In the genomic region with DNA sequence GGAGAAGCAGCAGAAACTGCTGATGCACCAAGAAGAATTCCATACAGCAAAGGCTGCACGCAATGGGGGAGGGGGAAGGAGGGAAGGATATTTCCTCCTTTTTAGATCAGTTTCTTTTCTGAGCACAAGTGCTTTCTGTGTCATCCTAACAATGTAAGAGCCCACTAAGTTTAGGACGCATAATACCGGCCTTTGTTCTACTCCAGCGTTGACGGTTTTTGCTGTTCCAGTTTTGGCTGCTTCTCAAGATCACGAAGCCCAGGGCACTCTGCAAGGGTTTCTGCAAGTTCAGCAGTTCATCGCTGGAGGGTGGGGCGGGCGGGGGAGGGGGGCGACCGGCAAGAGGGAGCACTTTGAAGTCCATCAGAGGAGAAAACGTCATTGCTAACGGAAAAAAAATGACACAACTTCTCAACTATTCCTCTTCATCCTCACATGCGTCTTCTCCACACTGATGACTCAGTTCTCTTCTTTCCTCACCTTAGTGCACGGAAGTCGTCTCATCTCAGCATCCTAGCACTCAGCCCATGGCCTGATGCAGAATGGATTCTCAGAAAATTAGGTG, we compare ENCODE assay signal across 9 cellular contexts. TPM values are rescaled to one million over a fixed set of nuclear protein-coding genes. Genes with fewer than 3 reads are reported as not detected.
DNase-seq lines count a peak whose midpoint lies in the region; ATAC-seq lines count a peak whose summit lies in the region.
"Had no signal": no experiment of that assay in that cellular context is flagged by ENCODE, and none has a peak within 500 bp of the region (broad histone marks: within the 10 kb centered on the region; RNA-seq: fewer than 3 reads in every experiment).

No MANE protein-coding gene starts in this region.

- intact Hi-C loops in activated CD4-positive, alpha-beta T cell treated with anti-CD3 and anti-CD28 coated beads, Interleukin-2, amount 10 ng/mL, durations not matched to agents 24 days and 14 days (cut with micrococcal nuclease), result no loop called here

- peak overlapping the region; percentile 21 for H3K4me3 Mint-ChIP-seq in activated CD4-positive, alpha-beta T cell treated with anti-CD3 and anti-CD28 coated beads, Interleukin-2, amount 10 ng/mL, durations not matched to agents 24 days and 14 days
- H3K4me3 Mint-ChIP-seq in activated T-cell treated with anti-CD3 and anti-CD28 coated beads, Interleukin-2, amount 50 U/mL, for 24 hours, result no peak overlapping the region
- H3K4me3 Mint-ChIP-seq: B cell had no signal

- H3K9me3 Mint-ChIP-seq in activated CD4-positive, alpha-beta T cell treated with anti-CD3 and anti-CD28 coated beads, Interleukin-2, amount 10 ng/mL, durations not matched to agents 24 days and 14 days, result no peaks in the 10 kb centered on the region
- H3K9me3 Mint-ChIP-seq in activated T-cell treated with anti-CD3 and anti-CD28 coated beads, Interleukin-2, amount 50 U/mL, for 24 hours, result no peaks in the 10 kb centered on the region

- H3K27ac Mint-ChIP-seq in activated CD4-positive, alpha-beta T cell treated with anti-CD3 and anti-CD28 coated beads, Interleukin-2, amount 10 ng/mL, durations not matched to agents 24 days and 14 days, result peak overlapping the region; percentile 18
- H3K27ac Mint-ChIP-seq in activated T-cell treated with anti-CD3 and anti-CD28 coated beads, Interleukin-2, amount 50 U/mL, for 24 hours, result peak overlapping the region; percentile 7
- H3K27ac Mint-ChIP-seq: B cell had no signal

- no peaks in the 10 kb centered on the region for H3K27me3 Mint-ChIP-seq in activated CD4-positive, alpha-beta T cell treated with anti-CD3 and anti-CD28 coated beads, Interleukin-2, amount 10 ng/mL, durations not matched to agents 24 days and 14 days
- no peaks in the 10 kb centered on the region for H3K27me3 Mint-ChIP-seq in activated T-cell treated with anti-CD3 and anti-CD28 coated beads, Interleukin-2, amount 50 U/mL, for 24 hours
- H3K27me3 Mint-ChIP-seq: B cell had no signal

- H3K4me1 Mint-ChIP-seq in activated CD4-positive, alpha-beta T cell treated with anti-CD3 and anti-CD28 coated beads, Interleukin-2, amount 10 ng/mL, durations not matched to agents 24 days and 14 days, result peaks cover 14% of the 10 kb centered on the region
- H3K4me1 Mint-ChIP-seq in activated T-cell treated with anti-CD3 and anti-CD28 coated beads, Interleukin-2, amount 50 U/mL, for 24 hours (ENCODE audit: low read depth), result peaks cover 12% of the 10 kb centered on the region
- H3K4me1 Mint-ChIP-seq: B cell had no signal

- no peak for ATAC-seq in HG02981 (IDR thresholded peaks at IDR 0.05; ENCODE audit: unreplicated experiment)

- peak overlapping the region; percentile 80 for H3K27ac ChIP-seq in substantia nigra (ENCODE audit: low read depth, low read length, poor library complexity, severe bottlenecking)

- H3K36me3 Mint-ChIP-seq in activated CD4-positive, alpha-beta T cell treated with anti-CD3 and anti-CD28 coated beads, Interleukin-2, amount 10 ng/mL, durations not matched to agents 24 days and 14 days (ENCODE audit: low read depth), result no peaks in the 10 kb centered on the region
- no peaks in the 10 kb centered on the region for H3K36me3 Mint-ChIP-seq in activated T-cell treated with anti-CD3 and anti-CD28 coated beads, Interleukin-2, amount 50 U/mL, for 24 hours (ENCODE audit: low read depth)

- peak; percentile 69 for DNase-seq in activated CD4-positive, alpha-beta T cell treated with anti-CD3 and anti-CD28 coated beads, Interleukin-2, amount 10 ng/mL, durations not matched to agents 24 days and 14 days
- DNase-seq in activated CD4-positive, alpha-beta T cell treated with anti-CD3 and anti-CD28 coated beads, Interleukin-2, amount 50 U/mL, for 48 hours, result no peak
- no peak for DNase-seq in activated T-cell treated with anti-CD3 and anti-CD28 coated beads, Interleukin-2, amount 50 U/mL, for 24 hours
- DNase-seq in hippocampal formation (lab: John Stamatoyannopoulos, UW), result peak; percentile 65 to 82
- DNase-seq in substantia nigra (lab: John Stamatoyannopoulos, UW), result peak in 34 of 49 donors; percentile 8 to 81 (median 40)
- no peak for DNase-seq in NCI-H1417 treated with DMSO at 0.1 percent for 48 hours (lab: John Stamatoyannopoulos, UW)
- no peak for DNase-seq in cortex of kidney (lab: John Stamatoyannopoulos, UW)

RNA-seq across cellular contexts. Expression of gene FAM178B, which starts 8.7 kb away (rescaled TPM):
- not detected in 2 replicates for total RNA-seq in activated CD4-positive, alpha-beta T cell treated with anti-CD3 and anti-CD28 coated beads, Interleukin-2, amount 10 ng/mL, durations not matched to agents 24 days and 14 days
- total RNA-seq: B cell had no signal

Comparison
In these comparisons a context has a peak if more than half of its experiments do, and no peak if none do; other contexts are left out.
1. DNase-seq: peak in activated CD4-positive, alpha-beta T cell treated with anti-CD3 and anti-CD28 coated beads, Interleukin-2, amount 10 ng/mL, durations not matched to agents 24 days and 14 days (single experiment), hippocampal formation (2 of 2) and substantia nigra (34 of 49); none in activated CD4-positive, alpha-beta T cell treated with anti-CD3 and anti-CD28 coated beads, Interleukin-2, amount 50 U/mL, for 48 hours (0 of 2), activated T-cell treated with anti-CD3 and anti-CD28 coated beads, Interleukin-2, amount 50 U/mL, for 24 hours (single experiment), NCI-H1417 treated with DMSO at 0.1 percent for 48 hours (single experiment) and cortex of kidney (single experiment).